8 cellular contexts compared by ENCODE assay signal in the genomic region with DNA sequence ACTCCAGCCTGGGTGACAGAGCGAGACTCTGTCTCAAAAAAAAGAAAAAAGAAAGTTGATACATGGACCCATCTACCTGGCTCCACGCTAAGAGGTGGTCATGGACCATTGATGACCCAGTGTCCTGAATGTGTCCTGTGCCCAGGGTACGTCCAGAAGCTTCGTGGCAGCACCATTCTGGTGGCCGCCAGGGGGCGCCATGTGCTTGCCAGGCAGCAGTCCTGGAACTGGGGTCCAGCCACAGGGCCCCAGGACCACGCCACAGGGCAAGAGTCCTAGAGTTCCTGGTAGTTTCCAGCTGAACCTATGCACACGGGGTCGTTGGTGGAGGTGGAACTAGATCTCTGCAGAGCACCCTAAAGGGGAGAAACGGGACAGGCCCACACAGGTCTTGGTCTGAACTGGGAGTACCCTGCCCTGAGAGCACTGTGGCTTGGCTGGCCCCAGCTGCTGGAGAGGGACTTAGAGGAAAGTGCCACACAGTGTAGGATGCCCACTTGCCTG. TPM values are rescaled to one million over a fixed set of nuclear protein-coding genes. Genes with fewer than 3 reads are reported as not detected.
DNase-seq lines count a peak whose midpoint lies in the region; ATAC-seq and TF ChIP-seq lines count a peak whose summit lies in the region.

No MANE protein-coding gene starts in this region.

- peak; percentile 90 for TF ChIP-seq CTCF in A673 (conservative IDR thresholded peaks at IDR 0.05; ENCODE audit: low read depth, low read length)
- peak; percentile 78 for TF ChIP-seq CTCF in GM20000 (IDR thresholded peaks at IDR 0.05; ENCODE audit: extremely low read depth, missing control alignments)
- TF ChIP-seq CTCF in cardiac muscle cell (IDR thresholded peaks at IDR 0.05; ENCODE audit: low read depth, low read length) = peak; percentile 85
- peak; percentile 52 for TF ChIP-seq CTCF in psoas muscle (IDR thresholded peaks at IDR 0.05)
- TF ChIP-seq CTCF in uterus (IDR thresholded peaks at IDR 0.05) = peak; percentile 41 to 51 (median 46)

- CTCF ChIA-PET in A673 (lab: Charles Lee) = interaction anchor here (0.6 to 0.7 kb wide), 2 partner anchors 54 to 189 kb away, joined by 3 to 7 read pairs; no protein-coding TSS in a partner anchor
- CTCF ChIA-PET in activated naive CD4-positive, alpha-beta T cell treated with anti-CD3 and anti-CD28 coated beads for 36 hours (lab: Charles Lee) = interaction anchor here (0.5 to 2.0 kb wide), 17 partner anchors 9 to 169 kb away, joined by 3 to 5 read pairs (median 4); no protein-coding TSS in a partner anchor

- ATAC-seq in psoas muscle = peak in 1 of 4 donors; percentile 44
- ATAC-seq in GM21737 (IDR thresholded peaks at IDR 0.05; ENCODE audit: unreplicated experiment) = no peak

- H3K36me3 Mint-ChIP-seq in activated naive CD4-positive, alpha-beta T cell treated with anti-CD3 and anti-CD28 coated beads for 36 hours (ENCODE audit: low read depth) = no peaks in the 10 kb centered on the region

- H3K4me3 Mint-ChIP-seq in activated naive CD4-positive, alpha-beta T cell treated with anti-CD3 and anti-CD28 coated beads for 36 hours = no peak overlapping the region

- POLR2A ChIA-PET in A673 (lab: Charles Lee; ENCODE audit: low non-redundant PET) = no interaction called here

- peak; percentile 49 for DNase-seq in A673 (ENCODE audit: low spot score)
- peak; percentile 52 for DNase-seq in GM20000 (ENCODE audit: low spot score)
- peak; percentile 41 for DNase-seq in SK-N-DZ (ENCODE audit: low spot score)
- peak; percentile 74 for DNase-seq in activated naive CD4-positive, alpha-beta T cell treated with anti-CD3 and anti-CD28 coated beads for 36 hours
- DNase-seq in cardiac muscle cell (ENCODE audit: low read depth in 1 of 2, low spot score in 1 of 2) = peak; percentile 69 to 71
- DNase-seq in psoas muscle = peak; percentile 32 to 58
- peak; percentile 22 to 26 for DNase-seq in uterus

- no TSS peak for BruUV-seq in A673 (replicated peaks; lab: Mats Ljungman, UMichigan)

- H3K4me1 ChIP-seq in A673 (ENCODE audit: insufficient read depth, low read length, poor library complexity, severe bottlenecking) (no peaks in the 10 kb centered on the region), cardiac muscle cell (ENCODE audit: low read depth) (no peaks in the 10 kb centered on the region), psoas muscle (no peaks in the 10 kb centered on the region), uterus (no peaks in the 10 kb centered on the region)

- no peaks in the 10 kb centered on the region for H3K9me3 ChIP-seq in A673 (ENCODE audit: low read depth, low read length, poor library complexity, severe bottlenecking)
- no peaks in the 10 kb centered on the region for H3K9me3 ChIP-seq in cardiac muscle cell (ENCODE audit: low read depth)
- peaks cover 6% of the 10 kb centered on the region for H3K9me3 ChIP-seq in psoas muscle
- H3K9me3 ChIP-seq in uterus = no peaks in the 10 kb centered on the region

- H3K4me1 Mint-ChIP-seq in activated naive CD4-positive, alpha-beta T cell treated with anti-CD3 and anti-CD28 coated beads for 36 hours (ENCODE audit: low read depth) = no peaks in the 10 kb centered on the region

- H3K36me3 ChIP-seq in A673 (ENCODE audit: insufficient read depth, low read length, poor library complexity, severe bottlenecking) (no peaks in the 10 kb centered on the region), cardiac muscle cell (no peaks in the 10 kb centered on the region), psoas muscle (ENCODE audit: insufficient read depth in 1 of 2, low read depth in 1 of 2) (no peaks in the 10 kb centered on the region), uterus (no peaks in the 10 kb centered on the region)

- intact Hi-C loops in A673 (cut with micrococcal nuclease; ENCODE audit: unreplicated experiment) (loop anchor here (5.0 kb wide), 1 partner anchor 275 kb away; no protein-coding TSS in a partner anchor), psoas muscle (cut with DNase I) (no loop called here), uterus (cut with DNase I; ENCODE audit: low total_unique reads) (no loop called here)
- intact Hi-C loops in activated naive CD4-positive, alpha-beta T cell treated with anti-CD3 and anti-CD28 coated beads for 36 hours (cut with micrococcal nuclease) = loop anchor here (1.0 kb wide), 2 partner anchors 58 to 135 kb away; no protein-coding TSS in a partner anchor

- peaks cover 2% of the 10 kb centered on the region for H3K9me3 Mint-ChIP-seq in activated naive CD4-positive, alpha-beta T cell treated with anti-CD3 and anti-CD28 coated beads for 36 hours

- peaks cover 2% of the 10 kb centered on the region for H3K27me3 Mint-ChIP-seq in activated naive CD4-positive, alpha-beta T cell treated with anti-CD3 and anti-CD28 coated beads for 36 hours (ENCODE audit: low read depth)

- no peak overlapping the region for H3K27ac ChIP-seq in A673 (ENCODE audit: low read depth, low read length, poor library complexity, severe bottlenecking)
- no peak overlapping the region for H3K27ac ChIP-seq in cardiac muscle cell
- H3K27ac ChIP-seq in psoas muscle = no peak overlapping the region
- no peak overlapping the region for H3K27ac ChIP-seq in uterus

- H3K27ac Mint-ChIP-seq in activated naive CD4-positive, alpha-beta T cell treated with anti-CD3 and anti-CD28 coated beads for 36 hours = no peak overlapping the region

- no peak for TF ChIP-seq POLR2A in uterus (IDR thresholded peaks at IDR 0.05)

- H3K4me3 ChIP-seq in A673 (ENCODE audit: low read depth, low read length, poor library complexity, severe bottlenecking) = no peak overlapping the region
- no peak overlapping the region for H3K4me3 ChIP-seq in cardiac muscle cell
- no peak overlapping the region for H3K4me3 ChIP-seq in psoas muscle
- H3K4me3 ChIP-seq in uterus = no peak overlapping the region

- H3K27me3 ChIP-seq in A673 (replicated peaks; ENCODE audit: insufficient read depth, low read depth, low read length, poor library complexity) (no peaks in the 10 kb centered on the region), cardiac muscle cell (no peaks in the 10 kb centered on the region), psoas muscle (ENCODE audit: insufficient read depth in 3 of 3, low read length in 2 of 3) (peaks cover 0 to 5% (median 1%) of the 10 kb centered on the region in 3 donors), uterus (no peaks in the 10 kb centered on the region)

- WGBS in psoas muscle, 3 donors = 17 to 18% (median 17%) methylated on average over 10 of the region's 10 CpGs

RNA-seq across cellular contexts. Expression of a gene that starts 19.9 kb away (rescaled TPM):
- 0.33 and 0.45 TPM in 2 replicates for total RNA-seq in A673 (2021)
- polyA plus RNA-seq in SK-N-DZ (2014; cell fraction: cytosol; rRNA removed) = 0.36 and 0.93 TPM in 2 replicates
- polyA plus RNA-seq in SK-N-DZ (2014; cell fraction: nucleus; rRNA removed) = not detected in 2 replicates
- total RNA-seq in activated naive CD4-positive, alpha-beta T cell treated with anti-CD3 and anti-CD28 coated beads for 36 hours = 1 to 10 TPM; 1.0 to 1.8 TPM
- total RNA-seq in cardiac muscle cell = 17.8 and 21.0 TPM in 2 replicates
- polyA plus RNA-seq in cardiac muscle cell = 9.1 and 13.4 TPM in 2 replicates
- 10 to 100 TPM in 1 of 4 donors, 1 to 10 TPM in 1, under 1 TPM in 2; 0.42 to 10.7 (median 0.99) TPM for total RNA-seq in psoas muscle
- under 1 TPM; 0.03 to 0.77 (median 0.14) TPM for polyA plus RNA-seq in psoas muscle
- total RNA-seq in uterus = 10 to 100 TPM in 1 of 4 donors, 1 to 10 TPM in 3; 3.4 to 11.3 (median 7.8) TPM

RNA-seq across cellular contexts. Expression of a gene that starts 31.9 kb away (rescaled TPM):
- total RNA-seq in A673 (2021) (not detected in 2 replicates), cardiac muscle cell (not detected in 2 replicates), psoas muscle (not detected), uterus (under 1 TPM in 1 of 4 donors, not detected in 3; 0.55 TPM)
- not detected in 2 replicates for polyA plus RNA-seq in SK-N-DZ (2014; cell fraction: cytosol; rRNA removed)
- not detected in 2 replicates for polyA plus RNA-seq in SK-N-DZ (2014; cell fraction: nucleus; rRNA removed)
- not detected for total RNA-seq in activated naive CD4-positive, alpha-beta T cell treated with anti-CD3 and anti-CD28 coated beads for 36 hours
- polyA plus RNA-seq in cardiac muscle cell (not detected in 2 replicates), psoas muscle (under 1 TPM in 1 of 3 donors, not detected in 2; 0.07 TPM)

Comparison
In these comparisons a context has a peak if more than half of its experiments do, and no peak if none do; other contexts are left out.
1. DNase-seq: peak in every context shown above with its lines; median percentile 74 in activated naive CD4-positive, alpha-beta T cell treated with anti-CD3 and anti-CD28 coated beads for 36 hours; 70 in cardiac muscle cell; 52 in GM20000; 49 in A673; 45 in psoas muscle; 41 in SK-N-DZ; 24 in uterus.
2. intact Hi-C loops: an anchor here in A673 (5.0 kb wide) and activated naive CD4-positive, alpha-beta T cell treated with anti-CD3 and anti-CD28 coated beads for 36 hours (1.0 kb wide); none called in psoas muscle and uterus.